Comparison of ENCODE assay signal across 17 cellular contexts in the genomic region with DNA sequence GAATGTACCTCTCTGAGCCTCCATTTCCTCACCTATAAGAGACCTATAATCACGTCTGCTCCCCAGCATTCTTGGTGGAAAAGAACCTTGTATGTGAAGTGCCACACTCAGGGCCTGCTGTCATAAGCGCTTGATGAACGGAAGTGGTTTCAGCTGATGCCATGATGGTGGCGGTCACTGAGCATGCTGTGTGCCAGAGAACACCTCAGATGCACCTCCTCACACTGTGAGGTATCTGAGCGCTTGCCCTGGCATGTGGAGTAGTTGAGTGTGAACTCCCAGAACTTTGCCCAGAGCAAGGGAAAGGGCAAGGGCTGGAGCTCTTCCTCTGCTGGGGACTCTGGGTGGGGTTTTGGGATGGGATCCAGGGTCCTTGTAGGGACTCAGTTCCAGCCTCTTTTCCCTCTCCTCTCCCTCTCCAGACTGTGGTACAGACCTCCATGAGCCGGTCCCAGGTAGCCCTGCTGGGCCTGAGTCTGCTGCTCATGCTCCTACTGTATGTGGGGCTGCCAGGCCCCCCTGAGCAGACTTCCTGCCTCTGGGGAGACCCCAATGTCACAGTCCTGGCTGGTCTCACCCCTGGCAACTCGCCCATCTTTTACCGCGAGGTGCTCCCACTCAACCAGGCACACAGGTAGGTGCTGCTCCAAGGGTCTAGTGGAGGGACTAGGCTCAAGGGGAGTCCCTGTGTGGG. TPM values are rescaled to one million over a fixed set of nuclear protein-coding genes. Genes with fewer than 3 reads are reported as not detected.
DNase-seq lines count a peak whose midpoint lies in the region; ATAC-seq, FAIRE-seq and TF ChIP-seq lines count a peak whose summit lies in the region.
"Had no signal": no experiment of that assay in that cellular context is flagged by ENCODE, and none has a peak within 500 bp of the region (broad histone marks: within the 10 kb centered on the region; RNA-seq: fewer than 3 reads in every experiment).

No MANE protein-coding gene starts in this region.

- H3K27ac Mint-ChIP-seq in CD4-positive, alpha-beta memory T cell: peak overlapping the region; percentile 73 to 94 (median 82)
- peak overlapping the region in 4 of 6 donors; percentile 53 to 93 (median 85) for H3K27ac Mint-ChIP-seq in naive B cell

- no peaks in the 10 kb centered on the region for H3K79me1 ChIP-seq in mesendoderm (ENCODE audit: low read length)

- no peak overlapping the region for H2BK5ac ChIP-seq in mesendoderm (ENCODE audit: low read length)

- no peaks in the 10 kb centered on the region for H3K27me3 ChIP-seq in CD4-positive, alpha-beta memory T cell (ENCODE audit: insufficient read depth, low read length)
- H3K27me3 ChIP-seq in K562 (ENCODE audit: control insufficient read depth in 2 of 2, insufficient read depth in 2 of 2, low read length in 2 of 2) (no peaks in the 10 kb centered on the region), mesendoderm (ENCODE audit: insufficient read depth, low read length, poor library complexity) (peaks cover 2% of the 10 kb centered on the region)

- H3K18ac ChIP-seq in mesendoderm (ENCODE audit: low read length): no peak overlapping the region

- intact Hi-C loops in CD4-positive, alpha-beta memory T cell (cut with micrococcal nuclease): no loop called here
- intact Hi-C loops in K562 (cut with micrococcal nuclease): no loop called here

- CTCF ChIA-PET in CD4-positive, alpha-beta memory T cell (lab: Charles Lee; ENCODE audit: partially characterized antibody): no interaction called here
- CTCF ChIA-PET in RWPE1 (lab: Yijun Ruan, JAX): no interaction called here
- CTCF ChIA-PET in K562 (lab: Yijun Ruan, JAX; ENCODE audit: low intra/inter-chr PET ratio): no interaction called here

- no peak for TF ChIP-seq POLR2A in K562 (conservative IDR thresholded peaks at IDR 0.05)

- no TSS peak for BruUV-seq in K562 (replicated peaks; lab: Mats Ljungman, UMichigan)

- H3K9me3 Mint-ChIP-seq in CD4-positive, alpha-beta memory T cell: no peaks in the 10 kb centered on the region
- H3K9me3 Mint-ChIP-seq in naive B cell: no peaks in the 10 kb centered on the region

- H3K4ac ChIP-seq in mesendoderm (ENCODE audit: low read depth, low read length): no peak overlapping the region

- POLR2A ChIA-PET in CD4-positive, alpha-beta memory T cell (lab: Charles Lee; ENCODE audit: partially characterized antibody): interaction anchor here (0.8 to 4.6 kb wide), 4 partner anchors 9 to 35 kb away, joined by 3 to 25 read pairs (median 4); partner anchors contain the start of genes PCBP4 and RPL29
- POLR2A ChIA-PET in RWPE1 (lab: Yijun Ruan, JAX; ENCODE audit: low non-redundant PET): no interaction called here
- POLR2A ChIA-PET in K562 (lab: Yijun Ruan, JAX): interaction anchor here (0.6 kb wide), 2 partner anchors 9 to 18 kb away, joined by 3 to 4 read pairs; partner anchors contain the start of gene RPL29

- H2BK120ac ChIP-seq in mesendoderm (ENCODE audit: low read depth, low read length): no peak overlapping the region

- H3K56ac ChIP-seq in mesendoderm (ENCODE audit: low read length): no peak overlapping the region

- H3K4me2 ChIP-seq in K562 (ENCODE audit: insufficient read depth, low read length) (no peak overlapping the region), mesendoderm (ENCODE audit: low read length) (no peak overlapping the region)

- no peak overlapping the region for H2BK15ac ChIP-seq in mesendoderm (replicated peaks; ENCODE audit: low read depth)

- peaks cover 28 to 56% (median 45%) of the 10 kb centered on the region in 4 donors for H3K4me1 Mint-ChIP-seq in CD4-positive, alpha-beta memory T cell
- H3K4me1 Mint-ChIP-seq in naive B cell: peaks cover 27 to 54% (median 36%) of the 10 kb centered on the region in 3 donors

- 81% methylated on average over 6 of the region's 9 CpGs for WGBS in K562 (ENCODE audit: insufficient coverage, low coverage, missing lambda C conversion rate)
- WGBS in mesendoderm (ENCODE audit: extremely low coverage, insufficient coverage, low lambda C conversion rate): no CpG with 5 or more reads among the region's 9 CpGs

- no peaks in the 10 kb centered on the region for H3K27me3 Mint-ChIP-seq in CD4-positive, alpha-beta memory T cell
- H3K27me3 Mint-ChIP-seq in naive B cell: no peaks in the 10 kb centered on the region

- H3K9ac ChIP-seq in K562 (ENCODE audit: insufficient read depth in 1 of 2, low read depth in 2 of 2, low read length in 2 of 2): peak overlapping the region in 1 of 2 experiments; percentile 48; a peak in 1 of 4 replicates
- no peak overlapping the region for H3K9ac ChIP-seq in mesendoderm (ENCODE audit: low read length)

- H3K4me3 ChIP-seq in CD4-positive, alpha-beta memory T cell (ENCODE audit: low read length in 2 of 2): no peak overlapping the region
- H3K4me3 ChIP-seq in K562 (no peak overlapping the region), mesendoderm (ENCODE audit: low read length) (no peak overlapping the region)

- TF ChIP-seq CTCF in RWPE1 (conservative IDR thresholded peaks at IDR 0.05; ENCODE audit: low read depth): no peak
- TF ChIP-seq CTCF in K562 (IDR thresholded peaks at IDR 0.05 in 2 of 3, conservative IDR thresholded peaks at IDR 0.05 in 1 of 3; ENCODE audit: insufficient read depth in 2 of 3, low read depth in 1 of 3, low read length in 3 of 3): no peak

- H3K4me3 Mint-ChIP-seq in CD4-positive, alpha-beta memory T cell: peak overlapping the region; percentile 49 to 80 (median 67)
- peak overlapping the region in 5 of 8 donors; percentile 25 to 90 (median 56) for H3K4me3 Mint-ChIP-seq in naive B cell

- H3K79me2 ChIP-seq in K562 (ENCODE audit: control insufficient read depth, insufficient read depth, low read length) (peaks cover 44% of the 10 kb centered on the region), mesendoderm (ENCODE audit: control insufficient read depth, insufficient read depth, low read length) (no peaks in the 10 kb centered on the region)

- no peaks in the 10 kb centered on the region for H4K20me1 ChIP-seq in K562 (replicated peaks; ENCODE audit: control insufficient read depth, insufficient read depth, low read length)

- no peak overlapping the region for H2AFZ ChIP-seq in K562 (ENCODE audit: low read depth, low read length)

- H3K23ac ChIP-seq in mesendoderm (ENCODE audit: low read length): no peak overlapping the region

- no peaks in the 10 kb centered on the region for H3K36me3 ChIP-seq in CD4-positive, alpha-beta memory T cell (ENCODE audit: insufficient read depth, low read length)
- H3K36me3 ChIP-seq in K562 (ENCODE audit: control insufficient read depth, insufficient read depth, low read length) (peaks cover 2% of the 10 kb centered on the region; the same call in 2 of the 3 replicates), mesendoderm (ENCODE audit: control insufficient read depth, insufficient read depth, low read length) (no peaks in the 10 kb centered on the region)

- no peaks in the 10 kb centered on the region for H3K9me1 ChIP-seq in K562 (ENCODE audit: control insufficient read depth, insufficient read depth, low read length)

- no peak overlapping the region for H4K5ac ChIP-seq in mesendoderm (ENCODE audit: low read length)

- peak overlapping the region; percentile 10 for H3K27ac ChIP-seq in CD4-positive, alpha-beta memory T cell (ENCODE audit: low read depth, low read length)
- H3K27ac ChIP-seq in RWPE1 (peak overlapping the region; percentile 91), K562 (ENCODE audit: extremely low read depth, low read depth, low read length) (no peak overlapping the region), mesendoderm (ENCODE audit: low read depth, low read length) (no peak overlapping the region)
- H3K27ac ChIP-seq: C4-2B had no signal

- no peak for TF ChIP-seq RAD21 in K562 (CRISPR knock-in tag; conservative IDR thresholded peaks at IDR 0.05 in 1 of 2, IDR thresholded peaks at IDR 0.05 in 1 of 2)

- H3K36me3 Mint-ChIP-seq in CD4-positive, alpha-beta memory T cell: peaks cover 0 to 5% of the 10 kb centered on the region in 2 donors
- no peaks in the 10 kb centered on the region for H3K36me3 Mint-ChIP-seq in naive B cell

- no peaks in the 10 kb centered on the region for H3K9me3 ChIP-seq in CD4-positive, alpha-beta memory T cell (ENCODE audit: control insufficient read depth in 1 of 2, low read length in 2 of 2)
- H3K9me3 ChIP-seq in K562 (replicated peaks; ENCODE audit: control insufficient read depth, insufficient read depth, low read depth, low read length): no peaks in the 10 kb centered on the region

- peaks cover 48% of the 10 kb centered on the region for H3K4me1 ChIP-seq in CD4-positive, alpha-beta memory T cell (ENCODE audit: insufficient read depth, low read length)
- H3K4me1 ChIP-seq in K562 (replicated peaks in 1 of 2; ENCODE audit: control insufficient read depth in 2 of 2, insufficient read depth in 2 of 2, low read length in 2 of 2) (peaks cover 33 to 60% of the 10 kb centered on the region in 2 experiments), mesendoderm (ENCODE audit: control insufficient read depth, low read depth, low read length) (peaks cover 7% of the 10 kb centered on the region)

- no peak for ATAC-seq in K562
- ATAC-seq in naive B cell (ENCODE audit: low read depth in 2 of 2): no peak
- ATAC-seq: SK-N-SH treated with all-trans-retinoic acid at 6 μM for 48 hours had no signal

- TF ChIP-seq EP300 in K562 (IDR thresholded peaks at IDR 0.05; ENCODE audit: low read length): no peak

- no peak for FAIRE-seq in K562 (lab: Jason Lieb, UNC)
- FAIRE-seq: frontal cortex, H1 had no signal

- in situ Hi-C loops in K562 (cut with MboI): no loop called here

- no peak overlapping the region for H2AK5ac ChIP-seq in mesendoderm (ENCODE audit: low read length)

- DNase-seq in CD4-positive, alpha-beta memory T cell: peak; percentile 44 to 78 (median 49)
- DNase-seq in RWPE1 (ENCODE audit: low spot score): no peak
- DNase-seq in K562 (ENCODE audit: extremely low read depth in 1 of 4, low spot score in 3 of 4): no peak
- DNase-seq in naive B cell: no peak
- no peak for DNase-seq in mesendoderm
- DNase-seq in NK-92 treated with Interleukin-12 subunit alpha and Interleukin-12 subunit beta, amount 100 ng/mL, for 24 hours (lab: John Stamatoyannopoulos, UW): no peak
- DNase-seq in NCI-H1105 treated with DMSO at 0.1 percent for 48 hours (lab: John Stamatoyannopoulos, UW): no peak
- no peak for DNase-seq in LoVo (ENCODE audit: low spot score)
- DNase-seq: activated CD4-positive, CD25-positive, alpha-beta regulatory T cell treated with anti-CD3 and anti-CD28 coated beads, Interleukin-2, amount 50 U/mL, for 72 hours; amniotic stem cell; dermis blood vessel endothelial cell; islet precursor cell; MM.1S had no signal

- H4K8ac ChIP-seq in mesendoderm (ENCODE audit: low read depth, low read length): no peak overlapping the region

RNA-seq across cellular contexts. Expression of gene ABHD14A, which starts 2.7 kb away (rescaled TPM):
- total RNA-seq in CD4-positive, alpha-beta memory T cell: 10 to 100 TPM; 23.7 to 24.5 TPM
- 100 to 1,000 TPM in 1 of 2 donors, 10 to 100 TPM in 1; 95.6 to 136 TPM for polyA plus RNA-seq in CD4-positive, alpha-beta memory T cell
- 1.7 and 7.0 TPM in 2 replicates for total RNA-seq in K562 (2011; cell fraction: chromatin; rRNA removed; ENCODE audit: low replicate concordance)
- total RNA-seq in K562 (2011; cell fraction: nucleolus; rRNA removed): 12.5 and 13.2 TPM in 2 replicates
- total RNA-seq in K562 (2011; cell fraction: nucleoplasm; rRNA removed): 9.3 and 10.3 TPM in 2 replicates
- total RNA-seq in K562 (2014; rRNA removed): 8.4 and 12.2 TPM in 2 replicates
- 1.7 and 3.3 TPM in 2 replicates for total RNA-seq in K562 (2014; rRNA removed; fragmentation: Illumina TruSeq; extraction: Trizol)
- 7.7 and 8.3 TPM in 2 replicates for total RNA-seq in K562 (2015; rRNA removed; fragmentation: Illumina TruSeq; extraction: Trizol)
- 9.4 and 10.6 TPM in 2 replicates for total RNA-seq in K562 (2021)
- 6.6 and 10.5 TPM in 2 replicates for polyA plus RNA-seq in K562 (2011; rRNA removed)
- 20.3 and 55.0 TPM in 2 replicates for polyA plus RNA-seq in K562 (2011; cell fraction: cytosol; rRNA removed)
- 5.8 and 7.5 TPM in 2 replicates for polyA plus RNA-seq in K562 (2011; cell fraction: nucleus; rRNA removed)
- polyA plus RNA-seq in K562 (2012): 10.5 and 14.1 TPM in 2 replicates
- 7.1 and 8.4 TPM in 2 replicates for polyA plus RNA-seq in K562 (2014; fragmentation: Illumina TruSeq; extraction: Trizol)
- polyA plus RNA-seq in K562 (2014; fragmentation: Nextera tagmentation; extraction: Ambion mirVana): 1 to 10 TPM in 1 of 2 experiments, under 1 TPM in 1; 0.90 to 2.0 TPM
- 9.6 and 14.0 TPM in 2 replicates for polyA plus RNA-seq in K562 (2014; rRNA removed)
- 1.6 and 5.7 TPM in 2 replicates for polyA minus RNA-seq in K562 (2011; rRNA and poly(A)+ RNA removed)
- polyA minus RNA-seq in K562 (2011; cell fraction: cytosol; rRNA and poly(A)+ RNA removed): 4.3 and 7.0 TPM in 2 replicates
- polyA minus RNA-seq in K562 (2011; cell fraction: nucleus; rRNA and poly(A)+ RNA removed): 0.54 and 0.78 TPM in 2 replicates
- 10 to 100 TPM; 32.9 to 66.0 (median 40.4) TPM for polyA plus RNA-seq in naive B cell (ENCODE audit: low read depth in 6 of 6)
- 2.6 TPM for polyA plus RNA-seq in mesendoderm (2013, experiment 1 of 2)
- polyA plus RNA-seq in mesendoderm (2013, experiment 2 of 2): 2.4 TPM

RNA-seq across cellular contexts. Expression of gene ABHD14B, which starts 3.7 kb away (rescaled TPM):
- total RNA-seq in CD4-positive, alpha-beta memory T cell: 10 to 100 TPM; 82.1 to 85.6 TPM
- polyA plus RNA-seq in CD4-positive, alpha-beta memory T cell: 100 to 1,000 TPM in 1 of 2 donors, 10 to 100 TPM in 1; 77.4 to 112 TPM
- total RNA-seq in K562 (2011; cell fraction: chromatin; rRNA removed; ENCODE audit: low replicate concordance): 33.5 and 88.4 TPM in 2 replicates
- 69.5 and 79.0 TPM in 2 replicates for total RNA-seq in K562 (2011; cell fraction: nucleolus; rRNA removed)
- 83.9 and 125 TPM in 2 replicates for total RNA-seq in K562 (2011; cell fraction: nucleoplasm; rRNA removed)
- 46.5 and 78.4 TPM in 2 replicates for total RNA-seq in K562 (2014; rRNA removed)
- total RNA-seq in K562 (2014; rRNA removed; fragmentation: Illumina TruSeq; extraction: Trizol): 27.4 and 28.3 TPM in 2 replicates
- 33.7 and 34.0 TPM in 2 replicates for total RNA-seq in K562 (2015; rRNA removed; fragmentation: Illumina TruSeq; extraction: Trizol)
- 65.2 and 68.0 TPM in 2 replicates for total RNA-seq in K562 (2021)
- polyA plus RNA-seq in K562 (2011; rRNA removed): 107 and 114 TPM in 2 replicates
- polyA plus RNA-seq in K562 (2011; cell fraction: cytosol; rRNA removed): 153 and 233 TPM in 2 replicates
- polyA plus RNA-seq in K562 (2011; cell fraction: nucleus; rRNA removed): 82.3 and 118 TPM in 2 replicates
- 58.2 and 103 TPM in 2 replicates for polyA plus RNA-seq in K562 (2012)
- 72.2 and 86.5 TPM in 2 replicates for polyA plus RNA-seq in K562 (2014; fragmentation: Illumina TruSeq; extraction: Trizol)
- 10 to 100 TPM; 10.6 to 11.7 TPM for polyA plus RNA-seq in K562 (2014; fragmentation: Nextera tagmentation; extraction: Ambion mirVana)
- 80.5 and 87.3 TPM in 2 replicates for polyA plus RNA-seq in K562 (2014; rRNA removed)
- polyA minus RNA-seq in K562 (2011; rRNA and poly(A)+ RNA removed): 50.4 and 76.8 TPM in 2 replicates
- 38.9 and 39.4 TPM in 2 replicates for polyA minus RNA-seq in K562 (2011; cell fraction: cytosol; rRNA and poly(A)+ RNA removed)
- polyA minus RNA-seq in K562 (2011; cell fraction: nucleus; rRNA and poly(A)+ RNA removed): 26.3 and 30.1 TPM in 2 replicates
- 10 to 100 TPM; 60.4 to 65.8 (median 63.4) TPM for polyA plus RNA-seq in naive B cell (ENCODE audit: low read depth in 6 of 6)
- polyA plus RNA-seq in mesendoderm (2013, experiment 1 of 2): 2.8 TPM
- polyA plus RNA-seq in mesendoderm (2013, experiment 2 of 2): 2.6 TPM

RNA-seq across cellular contexts. Expression of gene ACY1, which starts 5.7 kb away (rescaled TPM):
- 1 to 10 TPM; 7.7 to 8.4 TPM for total RNA-seq in CD4-positive, alpha-beta memory T cell
- polyA plus RNA-seq in CD4-positive, alpha-beta memory T cell: 10 to 100 TPM; 11.4 to 14.9 TPM
- total RNA-seq in K562 (2011; cell fraction: chromatin; rRNA removed; ENCODE audit: low replicate concordance): 84.3 and 247 TPM in 2 replicates
- 195 and 196 TPM in 2 replicates for total RNA-seq in K562 (2011; cell fraction: nucleolus; rRNA removed)
- total RNA-seq in K562 (2011; cell fraction: nucleoplasm; rRNA removed): 130 and 134 TPM in 2 replicates
- 118 and 179 TPM in 2 replicates for total RNA-seq in K562 (2014; rRNA removed)
- total RNA-seq in K562 (2014; rRNA removed; fragmentation: Illumina TruSeq; extraction: Trizol): 44.6 and 70.7 TPM in 2 replicates
- total RNA-seq in K562 (2015; rRNA removed; fragmentation: Illumina TruSeq; extraction: Trizol): 93.2 and 96.9 TPM in 2 replicates
- total RNA-seq in K562 (2021): 134 and 138 TPM in 2 replicates
- 104 and 144 TPM in 2 replicates for polyA plus RNA-seq in K562 (2011; rRNA removed)
- 184 and 389 TPM in 2 replicates for polyA plus RNA-seq in K562 (2011; cell fraction: cytosol; rRNA removed)
- 211 and 337 TPM in 2 replicates for polyA plus RNA-seq in K562 (2011; cell fraction: nucleus; rRNA removed)
- polyA plus RNA-seq in K562 (2012): 145 and 205 TPM in 2 replicates
- polyA plus RNA-seq in K562 (2014; fragmentation: Illumina TruSeq; extraction: Trizol): 123 and 129 TPM in 2 replicates
- 100 to 1,000 TPM; 179 to 195 TPM for polyA plus RNA-seq in K562 (2014; fragmentation: Nextera tagmentation; extraction: Ambion mirVana)
- polyA plus RNA-seq in K562 (2014; rRNA removed): 128 and 136 TPM in 2 replicates
- 63.4 and 90.9 TPM in 2 replicates for polyA minus RNA-seq in K562 (2011; rRNA and poly(A)+ RNA removed)
- polyA minus RNA-seq in K562 (2011; cell fraction: cytosol; rRNA and poly(A)+ RNA removed): 94.5 and 118 TPM in 2 replicates
- polyA minus RNA-seq in K562 (2011; cell fraction: nucleus; rRNA and poly(A)+ RNA removed): 79.1 and 86.7 TPM in 2 replicates
- polyA plus RNA-seq in naive B cell (ENCODE audit: low read depth in 6 of 6): 10 to 100 TPM; 15.2 to 23.1 (median 18.4) TPM
- 28.2 TPM for polyA plus RNA-seq in mesendoderm (2013, experiment 1 of 2)
- polyA plus RNA-seq in mesendoderm (2013, experiment 2 of 2): 25.1 TPM

RNA-seq across cellular contexts. Expression of gene PCBP4, which starts 10.3 kb away (rescaled TPM):
- total RNA-seq in CD4-positive, alpha-beta memory T cell: 10 to 100 TPM; 18.7 to 20.5 TPM
- polyA plus RNA-seq in CD4-positive, alpha-beta memory T cell: 10 to 100 TPM; 13.0 to 19.4 TPM
- total RNA-seq in K562 (2011; cell fraction: chromatin; rRNA removed; ENCODE audit: low replicate concordance): 3.7 and 14.0 TPM in 2 replicates
- total RNA-seq in K562 (2011; cell fraction: nucleolus; rRNA removed): 5.8 and 7.8 TPM in 2 replicates
- 4.6 and 5.4 TPM in 2 replicates for total RNA-seq in K562 (2011; cell fraction: nucleoplasm; rRNA removed)
- 4.6 and 4.9 TPM in 2 replicates for total RNA-seq in K562 (2014; rRNA removed)
- 0.73 and 0.93 TPM in 2 replicates for total RNA-seq in K562 (2014; rRNA removed; fragmentation: Illumina TruSeq; extraction: Trizol)
- 1.6 and 2.1 TPM in 2 replicates for total RNA-seq in K562 (2015; rRNA removed; fragmentation: Illumina TruSeq; extraction: Trizol)
- 4.7 and 5.7 TPM in 2 replicates for total RNA-seq in K562 (2021)
- polyA plus RNA-seq in K562 (2011; rRNA removed): 3.1 and 5.5 TPM in 2 replicates
- polyA plus RNA-seq in K562 (2011; cell fraction: cytosol; rRNA removed): 4.5 and 7.3 TPM in 2 replicates
- polyA plus RNA-seq in K562 (2011; cell fraction: nucleus; rRNA removed): 15.9 and 21.8 TPM in 2 replicates
- polyA plus RNA-seq in K562 (2012): 3.7 and 10.9 TPM in 2 replicates
- 2.6 and 4.7 TPM in 2 replicates for polyA plus RNA-seq in K562 (2014; fragmentation: Illumina TruSeq; extraction: Trizol)
- under 1 TPM; 0.06 to 0.07 TPM for polyA plus RNA-seq in K562 (2014; fragmentation: Nextera tagmentation; extraction: Ambion mirVana)
- polyA plus RNA-seq in K562 (2014; rRNA removed): 5.8 and 6.4 TPM in 2 replicates
- 1.3 and 1.9 TPM in 2 replicates for polyA minus RNA-seq in K562 (2011; rRNA and poly(A)+ RNA removed)
- polyA minus RNA-seq in K562 (2011; cell fraction: cytosol; rRNA and poly(A)+ RNA removed): 1.4 and 1.6 TPM in 2 replicates
- polyA minus RNA-seq in K562 (2011; cell fraction: nucleus; rRNA and poly(A)+ RNA removed): 1.9 and 3.9 TPM in 2 replicates
- polyA plus RNA-seq in naive B cell (ENCODE audit: low read depth in 6 of 6): 1 to 10 TPM; 3.0 to 5.7 (median 5.0) TPM
- 14.4 TPM for polyA plus RNA-seq in mesendoderm (2013, experiment 1 of 2)
- polyA plus RNA-seq in mesendoderm (2013, experiment 2 of 2): 14.3 TPM

RNA-seq across cellular contexts. Expression of gene RPL29, which starts 18.1 kb away (rescaled TPM):
- total RNA-seq in CD4-positive, alpha-beta memory T cell: 1,000 to 10,000 TPM; 1,263 to 1,270 TPM
- polyA plus RNA-seq in CD4-positive, alpha-beta memory T cell: 1,000 to 10,000 TPM in 1 of 2 donors, 100 to 1,000 TPM in 1; 967 to 1,467 TPM
- total RNA-seq in K562 (2011; cell fraction: chromatin; rRNA removed; ENCODE audit: low replicate concordance): 184 and 350 TPM in 2 replicates
- total RNA-seq in K562 (2011; cell fraction: nucleolus; rRNA removed): 475 and 490 TPM in 2 replicates
- 538 and 894 TPM in 2 replicates for total RNA-seq in K562 (2011; cell fraction: nucleoplasm; rRNA removed)
- total RNA-seq in K562 (2014; rRNA removed) (1,104 and 1,143 TPM in 2 replicates), K562 (2014; rRNA removed; fragmentation: Illumina TruSeq; extraction: Trizol) (811 and 895 TPM in 2 replicates), K562 (2015; rRNA removed; fragmentation: Illumina TruSeq; extraction: Trizol) (1,065 and 1,147 TPM in 2 replicates), K562 (2021) (917 and 1,045 TPM in 2 replicates)
- polyA plus RNA-seq in K562 (2011; rRNA removed) (1,156 and 1,373 TPM in 2 replicates), K562 (2014; fragmentation: Illumina TruSeq; extraction: Trizol) (1,281 and 1,602 TPM in 2 replicates), K562 (2014; fragmentation: Nextera tagmentation; extraction: Ambion mirVana) (100 to 1,000 TPM; 568 to 871 TPM), K562 (2014; rRNA removed) (1,326 and 1,475 TPM in 2 replicates), naive B cell (ENCODE audit: low read depth in 6 of 6) (1,000 to 10,000 TPM in 5 of 6 donors, 100 to 1,000 TPM in 1; 871 to 1,582 (median 1,414) TPM)
- polyA plus RNA-seq in K562 (2011; cell fraction: cytosol; rRNA removed): 2,082 and 2,495 TPM in 2 replicates
- 709 and 859 TPM in 2 replicates for polyA plus RNA-seq in K562 (2011; cell fraction: nucleus; rRNA removed)
- polyA plus RNA-seq in K562 (2012): 1,411 and 1,997 TPM in 2 replicates
- 954 and 1,034 TPM in 2 replicates for polyA minus RNA-seq in K562 (2011; rRNA and poly(A)+ RNA removed)
- polyA minus RNA-seq in K562 (2011; cell fraction: cytosol; rRNA and poly(A)+ RNA removed): 628 and 690 TPM in 2 replicates
- polyA minus RNA-seq in K562 (2011; cell fraction: nucleus; rRNA and poly(A)+ RNA removed): 177 and 303 TPM in 2 replicates
- 2,106 TPM for polyA plus RNA-seq in mesendoderm (2013, experiment 1 of 2)
- polyA plus RNA-seq in mesendoderm (2013, experiment 2 of 2): 2,168 TPM

Comparison
In these comparisons a context has a peak if more than half of its experiments do, and no peak if none do; other contexts are left out.
1. DNase-seq: peak in CD4-positive, alpha-beta memory T cell (5 of 5); none in RWPE1 (single experiment), K562 (0 of 4), naive B cell (single experiment), mesendoderm (single experiment), NK-92 treated with Interleukin-12 subunit alpha and Interleukin-12 subunit beta, amount 100 ng/mL, for 24 hours (single experiment), NCI-H1105 treated with DMSO at 0.1 percent for 48 hours (single experiment) and LoVo (single experiment).
2. H3K27ac ChIP-seq: peak in CD4-positive, alpha-beta memory T cell (single experiment) and RWPE1 (single experiment); none in K562 (single experiment) and mesendoderm (single experiment).
3. RNA of gene ACY1, which starts 5.7 kb away (polyA plus RNA-seq): 104 to 389 TPM in K562; 15.2 to 23.1 TPM in naive B cell and 11.4 to 14.9 TPM in CD4-positive, alpha-beta memory T cell; every median in the first group is over 4 times any median in the second.